ENCODE assay signal across 8 cellular contexts in genomic region chr6:53309059-53309896, GRCh38.
DNase-seq lines count a peak whose midpoint lies in the region; ATAC-seq and TF ChIP-seq lines count a peak whose summit lies in the region.

No MANE protein-coding gene starts in this region.

- no peak overlapping the region for H3K4me3 ChIP-seq in SU-DHL-6 (ENCODE audit: insufficient read depth, low read length, poor library complexity, severe bottlenecking)

- H3K27me3 ChIP-seq in SU-DHL-6 (ENCODE audit: low read length): no peaks in the 10 kb centered on the region

- peaks cover 65% of the 10 kb centered on the region for H4K20me1 ChIP-seq in SU-DHL-6 (ENCODE audit: low read depth, low read length)

- H3K36me3 ChIP-seq in SU-DHL-6 (ENCODE audit: low read length): no peaks in the 10 kb centered on the region

- ATAC-seq in GM19455 (IDR thresholded peaks at IDR 0.05; ENCODE audit: unreplicated experiment) (peak; percentile 77), HG03460 (IDR thresholded peaks at IDR 0.05; ENCODE audit: unreplicated experiment) (peak; percentile 77)

- DNase-seq in DMS53 (lab: John Stamatoyannopoulos, UW) (peak; percentile 80), iris pigment epithelial cell (ENCODE audit: low read depth) (peak; percentile 76), HK-2 (ENCODE audit: unreplicated experiment) (no peak), SIG-M5 (lab: John Stamatoyannopoulos, UW) (no peak)
- no peak for DNase-seq in activated CD4-positive, CD25-positive, alpha-beta regulatory T cell (lab: John Stamatoyannopoulos, UW)

- no peaks in the 10 kb centered on the region for H3K9me2 ChIP-seq in SU-DHL-6 (replicated peaks; ENCODE audit: insufficient read depth, low read length)

- no peaks in the 10 kb centered on the region for H3K9me3 ChIP-seq in SU-DHL-6 (ENCODE audit: insufficient read depth, low read length)

- H3F3A ChIP-seq in SU-DHL-6 (ENCODE audit: insufficient read depth): peaks cover 46% of the 10 kb centered on the region

- H2AFZ ChIP-seq in SU-DHL-6 (ENCODE audit: low read depth, low read length, severe bottlenecking): no peak overlapping the region

- H3K9ac ChIP-seq in SU-DHL-6 (ENCODE audit: low read length): peak overlapping the region; percentile 10; the same call in 1 of the 2 replicates

- peak overlapping the region; percentile 73 for H3K27ac ChIP-seq in SU-DHL-6 (ENCODE audit: low read depth, low read length)

- H3K79me2 ChIP-seq in SU-DHL-6 (ENCODE audit: insufficient read depth, low read length): peaks cover 81% of the 10 kb centered on the region

- peak overlapping the region; percentile 39 for H3K4me2 ChIP-seq in SU-DHL-6 (ENCODE audit: low read depth, low read length, poor library complexity, severe bottlenecking)

- TF ChIP-seq CTCF in SU-DHL-6 (IDR thresholded peaks at IDR 0.05; ENCODE audit: insufficient read depth, low read length, poor library complexity, severe bottlenecking): no peak

Comparison
In these comparisons a context has a peak if more than half of its experiments do, and no peak if none do; other contexts are left out.
1. DNase-seq: peak in DMS53 (single experiment) and iris pigment epithelial cell (single experiment); none in HK-2 (single experiment), activated CD4-positive, CD25-positive, alpha-beta regulatory T cell (0 of 4) and SIG-M5 (single experiment).